Comparison of ENCODE assay signal across 24 cellular contexts in genomic region chr13:31772231-31772630, GRCh38. TPM values are rescaled to one million over a fixed set of nuclear protein-coding genes. Genes with fewer than 3 reads are reported as not detected.
"Had no signal": no experiment of that assay in that cellular context is flagged by ENCODE, and none has a peak within 500 bp of the region (broad histone marks: within the 10 kb centered on the region; RNA-seq: fewer than 3 reads in every experiment).

No MANE protein-coding gene starts in this region.

- H3K4me1 ChIP-seq: body of pancreas had no signal

- H3K27ac ChIP-seq: body of pancreas, PC-9 had no signal

- H2AFZ ChIP-seq: PC-9 had no signal

- H3K4me2 ChIP-seq: PC-9 had no signal

- H3K9me3 ChIP-seq: body of pancreas had no signal

- DNase-seq: activated CD4-positive, alpha-beta T cell treated with anti-CD3 and anti-CD28 coated beads for 48 hours; activated CD4-positive, alpha-beta T cell treated with anti-CD3 and anti-CD28 coated beads, Interleukin-2, amount 50 U/mL, for 4 hours; activated CD4-positive, CD25-positive, alpha-beta regulatory T cell treated with anti-CD3 and anti-CD28 coated beads, Interleukin-2, amount 50 U/mL, for 72 hours; activated CD8-positive, alpha-beta memory T cell treated with anti-CD3 and anti-CD28 coated beads, Interleukin-2, amount 50 U/mL, for 48 hours; activated CD8-positive, alpha-beta T cell treated with anti-CD3 and anti-CD28 coated beads, Interleukin-2, amount 10 ng/mL, durations not matched to agents 7 days and 5 days; activated naive CD4-positive, alpha-beta T cell treated with anti-CD3 and anti-CD28 coated beads, Interleukin-2, amount 50 U/mL, for 16 hours; activated naive CD8-positive, alpha-beta T cell treated with anti-CD3 and anti-CD28 coated beads, Interleukin-2, amount 10 ng/mL, durations not matched to agents 7 days and 5 days; activated T-cell treated with anti-CD3 and anti-CD28 coated beads, Interleukin-2, amount 50 U/mL, for 1 hour; aorta; body of pancreas; central memory CD4-positive, alpha-beta T cell; Karpas-422; NCI-H1092; NCI-H1417 treated with DMSO at 0.1 percent for 48 hours; NCI-H1694; NCI-H2029; NCI-H510A treated with DMSO at 0.1 percent for 48 hours; NCI-H69; PC-9; SHP77 treated with DMSO at 0.1 percent for 48 hours had no signal

- H3K4me3 ChIP-seq: body of pancreas, PC-9 had no signal

- H3K27me3 ChIP-seq: body of pancreas had no signal

RNA-seq across cellular contexts. Expression of gene RXFP2, which starts 32.9 kb away (rescaled TPM):
- total RNA-seq: activated CD8-positive, alpha-beta T cell treated with anti-CD3 and anti-CD28 coated beads, Interleukin-2, amount 10 ng/mL, durations not matched to agents 7 days and 5 days; activated naive CD8-positive, alpha-beta T cell treated with anti-CD3 and anti-CD28 coated beads, Interleukin-2, amount 10 ng/mL, durations not matched to agents 7 days and 5 days; aorta; body of pancreas; bronchial epithelial cell; chondrocyte; PC-9; SK-MEL-5; WTC11 had no signal
